Comparison of ENCODE assay signal across 14 cellular contexts in the genomic region with DNA sequence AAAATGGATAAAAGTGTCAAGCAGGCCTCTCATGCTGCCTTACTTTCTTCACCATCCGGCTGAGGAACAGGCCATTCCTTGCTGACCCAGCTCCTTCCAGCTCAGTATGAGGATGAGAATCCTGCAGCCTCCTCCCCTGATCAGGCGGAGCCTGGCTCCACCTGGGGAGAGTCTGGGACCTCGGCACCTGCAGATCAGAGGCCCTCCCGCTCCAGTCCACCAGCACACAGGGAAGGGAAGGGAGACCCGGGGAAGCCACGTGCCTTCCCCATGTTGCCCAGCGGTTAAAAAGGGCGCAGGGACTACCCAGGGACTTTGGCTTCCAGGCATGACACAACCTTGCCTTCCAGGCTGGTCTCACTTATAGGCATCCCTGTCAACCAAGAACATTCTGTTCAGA.
DNase-seq lines count a peak whose midpoint lies in the region; ATAC-seq, FAIRE-seq and TF ChIP-seq lines count a peak whose summit lies in the region.
"Had no signal": no experiment of that assay in that cellular context is flagged by ENCODE, and none has a peak within 500 bp of the region (broad histone marks: within the 10 kb centered on the region; RNA-seq: fewer than 3 reads in every experiment).

No MANE protein-coding gene starts in this region.

- H3K4me1 Mint-ChIP-seq in activated CD8-positive, alpha-beta memory T cell treated with anti-CD3 and anti-CD28 coated beads, Interleukin-2, amount 10 ng/mL, durations not matched to agents 7 days and 5 days = no peaks in the 10 kb centered on the region
- no peaks in the 10 kb centered on the region for H3K4me1 Mint-ChIP-seq in osteocyte (ENCODE audit: unreplicated experiment)
- no peaks in the 10 kb centered on the region for H3K4me1 Mint-ChIP-seq in natural killer cell treated with Interleukin-12 subunit alpha and Interleukin-12 subunit beta and Interleukin-15 and Interleukin-18, amount 100 ng/mL, for 72 hours (ENCODE audit: low read depth in 2 of 2)
- H3K4me1 Mint-ChIP-seq: CD8-positive, alpha-beta memory T cell had no signal

- H3K27ac Mint-ChIP-seq in activated CD8-positive, alpha-beta memory T cell treated with anti-CD3 and anti-CD28 coated beads, Interleukin-2, amount 10 ng/mL, durations not matched to agents 7 days and 5 days = no peak overlapping the region
- H3K27ac Mint-ChIP-seq in osteocyte (ENCODE audit: unreplicated experiment) = no peak overlapping the region
- no peak overlapping the region for H3K27ac Mint-ChIP-seq in natural killer cell treated with Interleukin-12 subunit alpha and Interleukin-12 subunit beta and Interleukin-15 and Interleukin-18, amount 100 ng/mL, for 72 hours
- H3K27ac Mint-ChIP-seq: CD8-positive, alpha-beta memory T cell had no signal

- H3K9me3 Mint-ChIP-seq in activated CD8-positive, alpha-beta memory T cell treated with anti-CD3 and anti-CD28 coated beads, Interleukin-2, amount 10 ng/mL, durations not matched to agents 7 days and 5 days (ENCODE audit: low read depth) = no peaks in the 10 kb centered on the region
- peaks cover 19% of the 10 kb centered on the region for H3K9me3 Mint-ChIP-seq in osteocyte (ENCODE audit: unreplicated experiment)
- peaks cover 3% of the 10 kb centered on the region for H3K9me3 Mint-ChIP-seq in natural killer cell treated with Interleukin-12 subunit alpha and Interleukin-12 subunit beta and Interleukin-15 and Interleukin-18, amount 100 ng/mL, for 72 hours

- peak; percentile 22 for DNase-seq in activated CD8-positive, alpha-beta memory T cell treated with anti-CD3 and anti-CD28 coated beads, Interleukin-2, amount 50 U/mL, for 48 hours
- DNase-seq in activated CD8-positive, alpha-beta memory T cell treated with anti-CD3 and anti-CD28 coated beads, Interleukin-2, amount 10 ng/mL, durations not matched to agents 7 days and 5 days = no peak
- DNase-seq in iPS-NIHi7 (ENCODE audit: extremely low spot score) (peak; percentile 17), osteocyte (ENCODE audit: extremely low spot score, unreplicated experiment) (peak; percentile 77), ureter (ENCODE audit: low spot score) (peak; percentile 24), RCC 7860 (ENCODE audit: low spot score) (no peak)
- DNase-seq in natural killer cell treated with Interleukin-12 subunit alpha and Interleukin-12 subunit beta and Interleukin-15 and Interleukin-18, amount 100 ng/mL, for 72 hours (ENCODE audit: low spot score) = no peak
- DNase-seq: 8988T; AML-193; CD8-positive, alpha-beta memory T cell; DMS53 had no signal

- TF ChIP-seq CTCF in osteocyte (IDR thresholded peaks at IDR 0.05) = no peak

- CTCF ChIA-PET in activated CD8-positive, alpha-beta memory T cell treated with anti-CD3 and anti-CD28 coated beads, Interleukin-2, amount 10 ng/mL, durations not matched to agents 7 days and 5 days (lab: Charles Lee) = no interaction called here

- no peak overlapping the region for H3K4me3 Mint-ChIP-seq in activated CD8-positive, alpha-beta memory T cell treated with anti-CD3 and anti-CD28 coated beads, Interleukin-2, amount 10 ng/mL, durations not matched to agents 7 days and 5 days
- no peak overlapping the region for H3K4me3 Mint-ChIP-seq in osteocyte (ENCODE audit: unreplicated experiment)
- no peak overlapping the region for H3K4me3 Mint-ChIP-seq in natural killer cell treated with Interleukin-12 subunit alpha and Interleukin-12 subunit beta and Interleukin-15 and Interleukin-18, amount 100 ng/mL, for 72 hours
- H3K4me3 Mint-ChIP-seq: CD8-positive, alpha-beta memory T cell had no signal

- H3K36me3 Mint-ChIP-seq in activated CD8-positive, alpha-beta memory T cell treated with anti-CD3 and anti-CD28 coated beads, Interleukin-2, amount 10 ng/mL, durations not matched to agents 7 days and 5 days = no peaks in the 10 kb centered on the region
- no peaks in the 10 kb centered on the region for H3K36me3 Mint-ChIP-seq in osteocyte (ENCODE audit: unreplicated experiment)
- peaks cover 9% of the 10 kb centered on the region for H3K36me3 Mint-ChIP-seq in natural killer cell treated with Interleukin-12 subunit alpha and Interleukin-12 subunit beta and Interleukin-15 and Interleukin-18, amount 100 ng/mL, for 72 hours

- no peak for FAIRE-seq in RCC 7860 (lab: Jason Lieb, UNC)
- FAIRE-seq: H54 had no signal

- ATAC-seq in activated CD8-positive, alpha-beta memory T cell treated with anti-CD3 and anti-CD28 coated beads, Interleukin-2, amount 10 ng/mL, durations not matched to agents 7 days and 5 days = no peak
- no peak for ATAC-seq in HG02798 (IDR thresholded peaks at IDR 0.05; ENCODE audit: poor library complexity, unreplicated experiment)
- no peak for ATAC-seq in natural killer cell treated with Interleukin-12 subunit alpha and Interleukin-12 subunit beta and Interleukin-15 and Interleukin-18, amount 100 ng/mL, for 72 hours
- ATAC-seq: HCT116 had no signal

- H3K27me3 Mint-ChIP-seq in activated CD8-positive, alpha-beta memory T cell treated with anti-CD3 and anti-CD28 coated beads, Interleukin-2, amount 10 ng/mL, durations not matched to agents 7 days and 5 days = peaks cover 11% of the 10 kb centered on the region
- peaks cover under 1% of the 10 kb centered on the region for H3K27me3 Mint-ChIP-seq in osteocyte (ENCODE audit: unreplicated experiment)
- H3K27me3 Mint-ChIP-seq in natural killer cell treated with Interleukin-12 subunit alpha and Interleukin-12 subunit beta and Interleukin-15 and Interleukin-18, amount 100 ng/mL, for 72 hours = peaks cover 16 to 23% of the 10 kb centered on the region in 2 donors

Comparison
In these comparisons a context has a peak if more than half of its experiments do, and no peak if none do; other contexts are left out.
1. DNase-seq: peak in activated CD8-positive, alpha-beta memory T cell treated with anti-CD3 and anti-CD28 coated beads, Interleukin-2, amount 50 U/mL, for 48 hours (single experiment), iPS-NIHi7 (single experiment), osteocyte (single experiment) and ureter (single experiment); none in activated CD8-positive, alpha-beta memory T cell treated with anti-CD3 and anti-CD28 coated beads, Interleukin-2, amount 10 ng/mL, durations not matched to agents 7 days and 5 days (single experiment), RCC 7860 (single experiment) and natural killer cell treated with Interleukin-12 subunit alpha and Interleukin-12 subunit beta and Interleukin-15 and Interleukin-18, amount 100 ng/mL, for 72 hours (single experiment).